ENCODE assay signal across 9 cellular contexts in genomic region chr17:47897561-47897960, GRCh38. TPM values are rescaled to one million over a fixed set of nuclear protein-coding genes. Genes with fewer than 3 reads are reported as not detected.
DNase-seq lines count a peak whose midpoint lies in the region; ATAC-seq, FAIRE-seq and TF ChIP-seq lines count a peak whose summit lies in the region.
"Had no signal": no experiment of that assay in that cellular context is flagged by ENCODE, and none has a peak within 500 bp of the region (broad histone marks: within the 10 kb centered on the region; RNA-seq: fewer than 3 reads in every experiment).

No MANE protein-coding gene starts in this region.

- H3K9me3 Mint-ChIP-seq in dendritic cell treated with granulocyte-macrophage colony-stimulating factor and Interleukin-4, amounts not matched to agents 40 ng/mL and 50 ng/mL, for 4 days, result no peaks in the 10 kb centered on the region
- H3K9me3 Mint-ChIP-seq in natural killer cell, result no peaks in the 10 kb centered on the region

- H2AFZ ChIP-seq in Loucy (ENCODE audit: low read length), result no peak overlapping the region

- peaks cover 16 to 38% (median 27%) of the 10 kb centered on the region in 11 experiments; a peak in 20 of 22 replicates for H3K36me3 ChIP-seq in BLaER1 treated with 17β-estradiol and CSF1 and Interleukin-3, amounts not matched to agents 10 nM and 100 nM
- H3K36me3 ChIP-seq in Loucy (ENCODE audit: insufficient read depth, low read length) (no peaks in the 10 kb centered on the region), H7 (replicated peaks; ENCODE audit: control insufficient read depth, insufficient read depth, low read length) (no peaks in the 10 kb centered on the region)

- peak overlapping the region; percentile 81 to 98 (median 94) for H3K4me2 ChIP-seq in BLaER1 treated with 17β-estradiol and CSF1 and Interleukin-3, amounts not matched to agents 10 nM and 100 nM
- peak overlapping the region; percentile 99 for H3K4me2 ChIP-seq in Loucy (ENCODE audit: low read depth, low read length, poor library complexity, severe bottlenecking)

- no peak for ATAC-seq in natural killer cell

- H3K9ac ChIP-seq in BLaER1 treated with 17β-estradiol and CSF1 and Interleukin-3, amounts not matched to agents 10 nM and 100 nM, result peak overlapping the region; percentile 94 to 99 (median 98); a peak in 19 of 22 replicates
- H3K9ac ChIP-seq in Loucy (ENCODE audit: low read depth, low read length, poor library complexity, severe bottlenecking), result peak overlapping the region; percentile 99

- peaks cover 57% of the 10 kb centered on the region for H3K36me3 Mint-ChIP-seq in dendritic cell treated with granulocyte-macrophage colony-stimulating factor and Interleukin-4, amounts not matched to agents 40 ng/mL and 50 ng/mL, for 4 days (ENCODE audit: low read depth)
- H3K36me3 Mint-ChIP-seq in natural killer cell, result no peaks in the 10 kb centered on the region

- peak overlapping the region; percentile 93 for H3K4me3 Mint-ChIP-seq in dendritic cell treated with granulocyte-macrophage colony-stimulating factor and Interleukin-4, amounts not matched to agents 40 ng/mL and 50 ng/mL, for 4 days
- peak overlapping the region; percentile 94 for H3K4me3 Mint-ChIP-seq in natural killer cell

- H3K27me3 ChIP-seq in BLaER1 treated with 17β-estradiol and CSF1 and Interleukin-3, amounts not matched to agents 10 nM and 100 nM, result no peaks in the 10 kb centered on the region
- H3K27me3 ChIP-seq in Loucy (ENCODE audit: insufficient read depth, low read length, poor library complexity, severe bottlenecking) (no peaks in the 10 kb centered on the region), H7 (ENCODE audit: control insufficient read depth, insufficient read depth, low read length) (no peaks in the 10 kb centered on the region)

- peaks cover 0 to 37% (median 7%) of the 10 kb centered on the region in 11 experiments; a peak in 8 of 22 replicates for H4K20me1 ChIP-seq in BLaER1 treated with 17β-estradiol and CSF1 and Interleukin-3, amounts not matched to agents 10 nM and 100 nM
- H4K20me1 ChIP-seq in Loucy (ENCODE audit: insufficient read depth, low read length, poor library complexity, severe bottlenecking), result peaks cover 5% of the 10 kb centered on the region

- TF ChIP-seq CTCF in Loucy (conservative IDR thresholded peaks at IDR 0.05; ENCODE audit: low read length) (no peak), natural killer cell (IDR thresholded peaks at IDR 0.05) (no peak)

- H3K79me2 ChIP-seq in Loucy (ENCODE audit: insufficient read depth, low read length), result peaks cover 39% of the 10 kb centered on the region

- H3K27ac ChIP-seq in BLaER1 treated with 17β-estradiol and CSF1 and Interleukin-3, amounts not matched to agents 10 nM and 100 nM, result peak overlapping the region in 9 of 11 experiments; percentile 96 to 99 (median 99); a peak in 13 of 22 replicates

- no peak for DNase-seq in natural killer cell
- no peak for DNase-seq in RCC 7860 (ENCODE audit: low spot score)
- DNase-seq in H7, result no peak
- no peak for DNase-seq in activated CD8-positive, alpha-beta memory T cell treated with anti-CD3 and anti-CD28 coated beads for 24 hours
- DNase-seq in D341Med (ENCODE audit: low spot score), result no peak

- peak overlapping the region; percentile 86 for H3K27ac Mint-ChIP-seq in dendritic cell treated with granulocyte-macrophage colony-stimulating factor and Interleukin-4, amounts not matched to agents 40 ng/mL and 50 ng/mL, for 4 days
- H3K27ac Mint-ChIP-seq in natural killer cell, result peak overlapping the region; percentile 95 to 97

- no peaks in the 10 kb centered on the region for H3K27me3 Mint-ChIP-seq in dendritic cell treated with granulocyte-macrophage colony-stimulating factor and Interleukin-4, amounts not matched to agents 40 ng/mL and 50 ng/mL, for 4 days
- no peaks in the 10 kb centered on the region for H3K27me3 Mint-ChIP-seq in natural killer cell (ENCODE audit: low read depth in 2 of 2)

- peaks cover 49 to 67% (median 60%) of the 10 kb centered on the region in 10 experiments for H3K4me1 ChIP-seq in BLaER1 treated with 17β-estradiol and CSF1 and Interleukin-3, amounts not matched to agents 10 nM and 100 nM
- H3K4me1 ChIP-seq in Loucy (ENCODE audit: insufficient read depth, low read length, poor library complexity, severe bottlenecking), result peaks cover 30% of the 10 kb centered on the region

- H3K9me2 ChIP-seq in Loucy (replicated peaks; ENCODE audit: low read depth, low read length), result no peaks in the 10 kb centered on the region

- H3F3A ChIP-seq in Loucy (ENCODE audit: low read depth), result no peaks in the 10 kb centered on the region

- peak overlapping the region; percentile 77 to 94 (median 88) for H3K4me3 ChIP-seq in BLaER1 treated with 17β-estradiol and CSF1 and Interleukin-3, amounts not matched to agents 10 nM and 100 nM
- H3K4me3 ChIP-seq in Loucy (ENCODE audit: low read length, poor library complexity, severe bottlenecking) (peak overlapping the region; percentile 100), H7 (ENCODE audit: insufficient read depth, low read depth, low read length) (no peak overlapping the region)

- FAIRE-seq in RCC 7860 (lab: Jason Lieb, UNC), result no peak
- FAIRE-seq: G401.6 had no signal

- intact Hi-C loops in dendritic cell treated with granulocyte-macrophage colony-stimulating factor and Interleukin-4, amounts not matched to agents 40 ng/mL and 50 ng/mL, for 4 days (cut with micrococcal nuclease), result loop anchor here (2.0 to 5.0 kb wide), 2 partner anchors 73 to 120 kb away; partner anchors contain the start of gene CDK5RAP3
- intact Hi-C loops in natural killer cell (cut with micrococcal nuclease), result no loop called here

- peaks cover 43% of the 10 kb centered on the region for H3K4me1 Mint-ChIP-seq in dendritic cell treated with granulocyte-macrophage colony-stimulating factor and Interleukin-4, amounts not matched to agents 40 ng/mL and 50 ng/mL, for 4 days (ENCODE audit: low read depth)
- peaks cover 45 to 55% of the 10 kb centered on the region in 2 donors for H3K4me1 Mint-ChIP-seq in natural killer cell

- H3K9me3 ChIP-seq in BLaER1 treated with 17β-estradiol and CSF1 and Interleukin-3, amounts not matched to agents 10 nM and 100 nM (replicated peaks in 1 of 11), result no peaks in the 10 kb centered on the region
- no peaks in the 10 kb centered on the region for H3K9me3 ChIP-seq in Loucy (ENCODE audit: insufficient read depth, low read depth, low read length)

RNA-seq across cellular contexts. Expression of gene SP2, which starts 1.5 kb away (rescaled TPM):
- total RNA-seq in natural killer cell, result 10 to 100 TPM; 29.4 to 44.1 (median 33.1) TPM
- total RNA-seq in H7 (2014; rRNA removed; shearing (Covaris generic)), result 2.7 and 3.2 TPM in 2 replicates

RNA-seq across cellular contexts. Expression of gene PNPO, which starts 43.8 kb away (rescaled TPM):
- 10 to 100 TPM in 1 of 3 donors, 1 to 10 TPM in 2; 6.0 to 10.9 (median 9.3) TPM for total RNA-seq in natural killer cell
- 8.9 and 12.9 TPM in 2 replicates for total RNA-seq in H7 (2014; rRNA removed; shearing (Covaris generic))

RNA-seq across cellular contexts. Expression of gene SP6, which starts 46.6 kb away (rescaled TPM):
- under 1 TPM in 2 of 3 donors, not detected in 1; 0.09 TPM for total RNA-seq in natural killer cell
- total RNA-seq in H7 (2014; rRNA removed; shearing (Covaris generic)), result 0.07 and 0.10 TPM in 2 replicates

RNA-seq across cellular contexts. Expression of gene SCRN2, which starts 56.5 kb away (rescaled TPM):
- total RNA-seq in natural killer cell, result 10 to 100 TPM; 33.7 to 38.0 (median 35.7) TPM
- 35.5 and 48.6 TPM in 2 replicates for total RNA-seq in H7 (2014; rRNA removed; shearing (Covaris generic))
